Comparison of ENCODE assay signal across 24 cellular contexts in genomic region chr4:107541511-107541910, GRCh38.
DNase-seq lines count a peak whose midpoint lies in the region; ATAC-seq, FAIRE-seq and TF ChIP-seq lines count a peak whose summit lies in the region.
"Had no signal": no experiment of that assay in that cellular context is flagged by ENCODE, and none has a peak within 500 bp of the region (broad histone marks: within the 10 kb centered on the region; RNA-seq: fewer than 3 reads in every experiment).

No MANE protein-coding gene starts in this region.

- intact Hi-C loops in HepG2 (cut with micrococcal nuclease; ENCODE audit: unreplicated experiment): no loop called here

- H3K4ac ChIP-seq in trophoblast cell (ENCODE audit: low read depth, low read length): no peak overlapping the region

- H4K8ac ChIP-seq in trophoblast cell (ENCODE audit: low read depth, low read length): no peak overlapping the region

- H4K91ac ChIP-seq in trophoblast cell (ENCODE audit: low read depth, low read length): no peak overlapping the region

- H2BK12ac ChIP-seq in trophoblast cell (ENCODE audit: low read length): no peak overlapping the region

- in situ Hi-C loops in HepG2 (cut with HindIII; ENCODE audit: extremely low pct_ligation_motif_present, low pct_unique_long_range_greater_than_20kb): no loop called here

- POLR2A ChIA-PET in HepG2 (lab: Yijun Ruan, JAX): no interaction called here

- H3K18ac ChIP-seq in trophoblast cell (ENCODE audit: low read length): no peak overlapping the region

- no peak overlapping the region for H2AFZ ChIP-seq in HepG2 (ENCODE audit: low read length)
- no peak overlapping the region for H2AFZ ChIP-seq in trophoblast cell (ENCODE audit: insufficient read depth, low read length, poor library complexity)

- H3K4me2 ChIP-seq in HepG2 (ENCODE audit: low read depth, low read length) (no peak overlapping the region), trophoblast cell (ENCODE audit: low read length) (no peak overlapping the region)
- H3K4me2 ChIP-seq: A549; BLaER1 treated with 17β-estradiol and CSF1 and Interleukin-3, amounts not matched to agents 10 nM and 100 nM had no signal

- DNase-seq in amniotic epithelial cell (ENCODE audit: low read depth): peak; percentile 87
- DNase-seq in HepG2 (ENCODE audit: low spot score): no peak
- no peak for DNase-seq in trophoblast cell
- DNase-seq in DMS79 treated with DMSO at 0.1 percent for 48 hours (lab: John Stamatoyannopoulos, UW): no peak
- no peak for DNase-seq in inferior parietal cortex (ENCODE audit: extremely low spot score)
- no peak for DNase-seq in NCI-H146 (lab: John Stamatoyannopoulos, UW)
- no peak for DNase-seq in EL
- DNase-seq: 8988T; ACHN; AML-193; BE2C; CD4-positive, alpha-beta T cell; CD8-positive, alpha-beta memory T cell; DMS 273 treated with DMSO at 0.1 percent for 48 hours; DMS79; GOT3; HFFc6 had no signal

- CTCF ChIA-PET in HepG2 (lab: Yijun Ruan, JAX; ENCODE audit: low intra/inter-chr PET ratio, low total read pairs): no interaction called here

- H2BK120ac ChIP-seq in trophoblast cell (ENCODE audit: insufficient read depth, low read length, poor library complexity): no peak overlapping the region

- H3K9me3 ChIP-seq in HepG2 (ENCODE audit: low read length) (no peaks in the 10 kb centered on the region), trophoblast cell (ENCODE audit: insufficient read depth, low read depth, low read length) (no peaks in the 10 kb centered on the region)
- H3K9me3 ChIP-seq: A549; BE2C; BLaER1 treated with 17β-estradiol and CSF1 and Interleukin-3, amounts not matched to agents 10 nM and 100 nM; HAP-1 had no signal

- TF ChIP-seq EP300 in HepG2 (IDR thresholded peaks at IDR 0.05; ENCODE audit: low read depth in 2 of 2, low read length in 2 of 2) (no peak), HepG2 (CRISPR knock-in tag; IDR thresholded peaks at IDR 0.05; ENCODE audit: borderline replicate concordance) (no peak)

- H3K14ac ChIP-seq in trophoblast cell (ENCODE audit: low read length): no peak overlapping the region

- no peak for TF ChIP-seq RAD21 in HepG2 (CRISPR knock-in tag; IDR thresholded peaks at IDR 0.05)

- H3K36me3 ChIP-seq in HepG2 (replicated peaks in 1 of 2; ENCODE audit: control insufficient read depth in 1 of 2, insufficient read depth in 2 of 2, low read length in 2 of 2): no peaks in the 10 kb centered on the region
- no peaks in the 10 kb centered on the region for H3K36me3 ChIP-seq in trophoblast cell (ENCODE audit: control insufficient read depth in 1 of 2, insufficient read depth in 2 of 2, low read length in 2 of 2)
- H3K36me3 ChIP-seq: BE2C; BLaER1 treated with 17β-estradiol and CSF1 and Interleukin-3, amounts not matched to agents 10 nM and 100 nM; HAP-1 had no signal

- no peak overlapping the region for H2BK5ac ChIP-seq in trophoblast cell (ENCODE audit: low read depth, low read length, poor library complexity)

- no peak overlapping the region for H4K12ac ChIP-seq in trophoblast cell (ENCODE audit: low read depth, low read length)

- H3K27ac ChIP-seq in HepG2 (ENCODE audit: extremely low read length, insufficient read depth, low read length) (no peak overlapping the region), trophoblast cell (ENCODE audit: low read depth, low read length) (no peak overlapping the region)
- H3K27ac ChIP-seq: A549; BLaER1 treated with 17β-estradiol and CSF1 and Interleukin-3, amounts not matched to agents 10 nM and 100 nM had no signal

- H2AK5ac ChIP-seq in trophoblast cell (ENCODE audit: low read length): no peak overlapping the region

- H3K9ac ChIP-seq in HepG2 (ENCODE audit: insufficient read depth, low read depth, low read length): no peak overlapping the region
- H3K9ac ChIP-seq in trophoblast cell (ENCODE audit: low read length): no peak overlapping the region
- H3K9ac ChIP-seq: BLaER1 treated with 17β-estradiol and CSF1 and Interleukin-3, amounts not matched to agents 10 nM and 100 nM had no signal

- FAIRE-seq in HepG2 (lab: Jason Lieb, UNC): no peak
- FAIRE-seq: A549, D721Med, G401.6, GM12892, H54 had no signal

- TF ChIP-seq CTCF in HepG2 (CRISPR knock-in tag; IDR thresholded peaks at IDR 0.05): no peak

- WGBS in HepG2 (ENCODE audit: low lambda C conversion rate): 2% methylated on average over 2 of the region's 2 CpGs
- WGBS in trophoblast cell (ENCODE audit: extremely low coverage, insufficient coverage, insufficient read length): no CpG with 5 or more reads among the region's 2 CpGs

- TF ChIP-seq POLR2A in HepG2 (IDR thresholded peaks at IDR 0.05; ENCODE audit: insufficient read depth in 1 of 2, low read depth in 2 of 2, low read length in 2 of 2): no peak

- H3K4me3 ChIP-seq in HepG2 (replicated peaks in 1 of 3; ENCODE audit: insufficient read depth in 1 of 3, low read depth in 2 of 3, low read length in 3 of 3): no peak overlapping the region
- H3K4me3 ChIP-seq in trophoblast cell (ENCODE audit: low read depth, low read length): no peak overlapping the region
- H3K4me3 ChIP-seq: A549; BLaER1 treated with 17β-estradiol and CSF1 and Interleukin-3, amounts not matched to agents 10 nM and 100 nM; HAP-1 had no signal

- BruUV-seq in HepG2 (replicated peaks; lab: Mats Ljungman, UMichigan): no TSS peak

- no peaks in the 10 kb centered on the region for H4K20me1 ChIP-seq in HepG2 (ENCODE audit: insufficient read depth, low read length)
- H4K20me1 ChIP-seq: BLaER1 treated with 17β-estradiol and CSF1 and Interleukin-3, amounts not matched to agents 10 nM and 100 nM had no signal

- H3K79me2 ChIP-seq in HepG2 (ENCODE audit: insufficient read depth, low read length) (no peaks in the 10 kb centered on the region), trophoblast cell (ENCODE audit: control insufficient read depth, insufficient read depth, low read length, poor library complexity) (no peaks in the 10 kb centered on the region)

- no peaks in the 10 kb centered on the region for H3K79me1 ChIP-seq in trophoblast cell (ENCODE audit: low read length)

- no peak; the same call in 2 of the 3 replicates for ATAC-seq in HepG2
- ATAC-seq: A549 had no signal

- no peaks in the 10 kb centered on the region for H3K4me1 ChIP-seq in HepG2 (ENCODE audit: insufficient read depth, low read length)
- no peaks in the 10 kb centered on the region for H3K4me1 ChIP-seq in trophoblast cell (ENCODE audit: control insufficient read depth in 1 of 2, insufficient read depth in 2 of 2, low read length in 2 of 2)
- H3K4me1 ChIP-seq: A549; BE2C; BLaER1 treated with 17β-estradiol and CSF1 and Interleukin-3, amounts not matched to agents 10 nM and 100 nM; HAP-1 had no signal

- peak overlapping the region; percentile 66 for H3K23ac ChIP-seq in trophoblast cell (ENCODE audit: low read length)

- H3K27me3 ChIP-seq in HepG2 (ENCODE audit: control insufficient read depth in 1 of 2, insufficient read depth in 2 of 2, low read length in 2 of 2) (no peaks in the 10 kb centered on the region), trophoblast cell (ENCODE audit: insufficient read depth, low read length) (no peaks in the 10 kb centered on the region)
- H3K27me3 ChIP-seq: BE2C; BLaER1 treated with 17β-estradiol and CSF1 and Interleukin-3, amounts not matched to agents 10 nM and 100 nM had no signal

TF ChIP-seq in HepG2, 621 proteins besides CTCF, POLR2A, EP300 and RAD21 (continues in another document):
- TF ChIP-seq GMEB2 (CRISPR knock-in tag; IDR thresholded peaks at IDR 0.05; ENCODE audit: low read depth) (no peak), ZNF7 (CRISPR knock-in tag; IDR thresholded peaks at IDR 0.05) (0 out of 2 replicates have a peak, but pooled peaks have one; percentile 35)
